ENCODE assay signal across 20 cellular contexts in genomic region chr2:136021976-136022375, GRCh38. TPM values are rescaled to one million over a fixed set of nuclear protein-coding genes. Genes with fewer than 3 reads are reported as not detected.
A peak's percentile ranks its signal among the peaks of the same experiment; 100 is the strongest.
DNase-seq lines count a peak whose midpoint lies in the region; ATAC-seq and TF ChIP-seq lines count a peak whose summit lies in the region.
"Had no signal": no experiment of that assay in that cellular context is flagged by ENCODE, and none has a peak within 500 bp of the region (broad histone marks: within the 10 kb centered on the region; RNA-seq: fewer than 3 reads in every experiment).

No MANE protein-coding gene starts in this region.

- no peak for TF ChIP-seq CTCF in neutrophil (IDR thresholded peaks at IDR 0.05)

- peaks cover 94 to 100% of the 10 kb centered on the region in 2 experiments for H3K4me1 ChIP-seq in neutrophil (ENCODE audit: control insufficient read depth in 1 of 2, insufficient read depth in 1 of 2, low read depth in 1 of 2, low read length in 1 of 2)

- no peaks in the 10 kb centered on the region for H3K27me3 ChIP-seq in neutrophil
- H3K27me3 ChIP-seq: BE2C had no signal

- H3K27ac ChIP-seq in angular gyrus (ENCODE audit: low read depth, low read length) (peak overlapping the region; percentile 56), neutrophil (peak overlapping the region; percentile 99)

- ATAC-seq in HG03469 (IDR thresholded peaks at IDR 0.05; ENCODE audit: unreplicated experiment): no peak

- DNase-seq in globus pallidus (ENCODE audit: low spot score) (peak; percentile 72), A172 (ENCODE audit: low spot score) (no peak), NAMALWA (ENCODE audit: low spot score) (no peak), NCI-H2227 treated with DMSO at 0.1 percent for 48 hours (lab: John Stamatoyannopoulos, UW) (no peak)
- DNase-seq: BE2C; Caco-2; CD4-positive, alpha-beta T cell; DMS 273 treated with DMSO at 0.1 percent for 48 hours; DMS79 treated with DMSO at 0.1 percent for 48 hours; H9; HFFc6; NCI-H1694 treated with DMSO at 0.1 percent for 48 hours; NCI-H2081 treated with DMSO at 0.1 percent for 48 hours; NCI-H2171 treated with DMSO at 0.1 percent for 48 hours; NCI-H446; NCI-H526; Right ventricle myocardium superior had no signal

- H3K9me3 ChIP-seq in neutrophil: no peaks in the 10 kb centered on the region
- H3K9me3 ChIP-seq: BE2C, Caco-2 had no signal

- no peaks in the 10 kb centered on the region for H3K36me3 ChIP-seq in neutrophil
- H3K36me3 ChIP-seq: BE2C had no signal

- peak overlapping the region; percentile 7 to 33 for H3K4me3 ChIP-seq in neutrophil (ENCODE audit: low read depth in 1 of 2, low read length in 1 of 2)

RNA-seq across cellular contexts. Expression of gene DARS1, which starts 36.5 kb away (rescaled TPM):
- 116 and 134 TPM in 2 replicates for total RNA-seq in A172 (2014; rRNA removed; shearing (Covaris generic))
